In genomic region chr17:75749545-75750389, GRCh38 we compare ENCODE assay signal across 8 cellular contexts. TPM values are rescaled to one million over a fixed set of nuclear protein-coding genes. Genes with fewer than 3 reads are reported as not detected.
DNase-seq lines count a peak whose midpoint lies in the region; ATAC-seq and TF ChIP-seq lines count a peak whose summit lies in the region.

No MANE protein-coding gene starts in this region.

- no peaks in the 10 kb centered on the region for H3K36me3 ChIP-seq in GM06990 (ENCODE audit: control insufficient read depth, insufficient read depth, low read length)
- no peaks in the 10 kb centered on the region for H3K36me3 ChIP-seq in MG63
- H3K36me3 ChIP-seq in SJCRH30: no peaks in the 10 kb centered on the region
- no peaks in the 10 kb centered on the region for H3K36me3 ChIP-seq in osteoblast (ENCODE audit: insufficient read depth, low read length)

- ATAC-seq in foreskin keratinocyte: peak; percentile 55
- ATAC-seq in GM21526 (IDR thresholded peaks at IDR 0.05; ENCODE audit: low FRiP score, unreplicated experiment): no peak

- H3K4me2 ChIP-seq in osteoblast (ENCODE audit: insufficient read depth, low read length): peak overlapping the region; percentile 54

- H4K20me1 ChIP-seq in osteoblast (ENCODE audit: insufficient read depth, low read length): no peaks in the 10 kb centered on the region

- no peak overlapping the region for H3K27ac ChIP-seq in SJCRH30
- H3K27ac ChIP-seq in foreskin keratinocyte: no peak overlapping the region
- H3K27ac ChIP-seq in osteoblast (ENCODE audit: low read depth, low read length): no peak overlapping the region
- peak overlapping the region; percentile 68 for H3K27ac ChIP-seq in temporal lobe (ENCODE audit: low read depth, low read length)

- H3K27me3 ChIP-seq in GM06990 (replicated peaks; ENCODE audit: control insufficient read depth, insufficient read depth, low read length): no peaks in the 10 kb centered on the region; the same call in 1 of the 2 replicates
- H3K27me3 ChIP-seq in MG63: no peaks in the 10 kb centered on the region
- H3K27me3 ChIP-seq in SJCRH30: no peaks in the 10 kb centered on the region
- no peaks in the 10 kb centered on the region for H3K27me3 ChIP-seq in foreskin keratinocyte
- H3K27me3 ChIP-seq in osteoblast (ENCODE audit: insufficient read depth, low read length): no peaks in the 10 kb centered on the region

- peak; percentile 77 for DNase-seq in GM06990 (ENCODE audit: extremely low read depth, insufficient read length)
- peak; percentile 72 for DNase-seq in MG63
- peak; percentile 83 to 91 for DNase-seq in SJCRH30
- peak; percentile 96 for DNase-seq in activated effector memory CD4-positive, alpha-beta T cell treated with anti-CD3 and anti-CD28 coated beads, Interleukin-2, amount 50 U/mL, for 16 hours
- DNase-seq in foreskin keratinocyte: no peak
- DNase-seq in osteoblast (ENCODE audit: insufficient read length, low spot score, missing footprints): peak; percentile 99

- H3K9me3 ChIP-seq in MG63: no peaks in the 10 kb centered on the region
- H3K9me3 ChIP-seq in SJCRH30 (replicated peaks): no peaks in the 10 kb centered on the region
- H3K9me3 ChIP-seq in osteoblast (ENCODE audit: low read depth, low read length): no peaks in the 10 kb centered on the region

- no peaks in the 10 kb centered on the region for H3K79me2 ChIP-seq in osteoblast (ENCODE audit: insufficient read depth, low read length)

- H2AFZ ChIP-seq in osteoblast (ENCODE audit: low read length): peak overlapping the region; percentile 69

- H3K4me1 ChIP-seq in SJCRH30: peaks cover 29% of the 10 kb centered on the region
- no peaks in the 10 kb centered on the region for H3K4me1 ChIP-seq in foreskin keratinocyte
- H3K4me1 ChIP-seq in osteoblast (ENCODE audit: insufficient read depth, low read length): peaks cover 16% of the 10 kb centered on the region

- TF ChIP-seq CTCF in GM06990 (IDR thresholded peaks at IDR 0.05; ENCODE audit: insufficient read depth, low read length, poor library complexity, severe bottlenecking) (peak; percentile 91), foreskin keratinocyte (conservative IDR thresholded peaks at IDR 0.05) (peak; percentile 77), osteoblast (IDR thresholded peaks at IDR 0.05; ENCODE audit: extremely low read depth, low read depth, low read length) (peak; percentile 91)

- H3K4me3 ChIP-seq in GM06990 (replicated peaks; ENCODE audit: low read depth, low read length) (no peak overlapping the region), MG63 (no peak overlapping the region), SJCRH30 (no peak overlapping the region), osteoblast (ENCODE audit: insufficient read depth, low read length) (peak overlapping the region; percentile 8)

RNA-seq across cellular contexts. Expression of gene GALK1, which starts 15.2 kb away (rescaled TPM):
- total RNA-seq in MG63 (2014; rRNA removed; shearing (Covaris generic); ENCODE audit: low replicate concordance): 30.4 and 51.1 TPM in 2 replicates
- 29.0 and 31.5 TPM in 2 replicates for total RNA-seq in SJCRH30 (2014; rRNA removed; shearing (Covaris generic))
- 6.8 and 8.3 TPM in 2 replicates for total RNA-seq in foreskin keratinocyte
- 5.3 and 7.8 TPM in 2 replicates for polyA plus RNA-seq in foreskin keratinocyte
- 25.3 and 27.7 TPM in 2 replicates for total RNA-seq in osteoblast
- 6.4 TPM for total RNA-seq in temporal lobe

RNA-seq across cellular contexts. Expression of gene ITGB4, which starts 28.5 kb away (rescaled TPM):
- total RNA-seq in MG63 (2014; rRNA removed; shearing (Covaris generic); ENCODE audit: low replicate concordance): not detected in 2 replicates
- total RNA-seq in SJCRH30 (2014; rRNA removed; shearing (Covaris generic)): 4.3 and 8.8 TPM in 2 replicates
- total RNA-seq in foreskin keratinocyte (956 and 1,415 TPM in 2 replicates), osteoblast (0.29 and 0.36 TPM in 2 replicates), temporal lobe (3.7 TPM)
- polyA plus RNA-seq in foreskin keratinocyte: 1,123 and 1,776 TPM in 2 replicates

RNA-seq across cellular contexts. Expression of gene UNK, which starts 34.8 kb away (rescaled TPM):
- total RNA-seq in MG63 (2014; rRNA removed; shearing (Covaris generic); ENCODE audit: low replicate concordance): 16.0 and 48.1 TPM in 2 replicates
- 40.6 and 51.4 TPM in 2 replicates for total RNA-seq in SJCRH30 (2014; rRNA removed; shearing (Covaris generic))
- 15.0 and 16.3 TPM in 2 replicates for total RNA-seq in foreskin keratinocyte
- polyA plus RNA-seq in foreskin keratinocyte: 11.3 and 12.7 TPM in 2 replicates
- 18.5 and 23.6 TPM in 2 replicates for total RNA-seq in osteoblast
- 24.8 TPM for total RNA-seq in temporal lobe

Comparison
In these comparisons a context has a peak if more than half of its experiments do, and no peak if none do; other contexts are left out.
1. DNase-seq: peak in GM06990 (single experiment), MG63 (single experiment), SJCRH30 (2 of 2), activated effector memory CD4-positive, alpha-beta T cell treated with anti-CD3 and anti-CD28 coated beads, Interleukin-2, amount 50 U/mL, for 16 hours (single experiment) and osteoblast (single experiment); none in foreskin keratinocyte (0 of 2).
2. RNA of gene ITGB4, which starts 28.5 kb away (total RNA-seq): 956 to 1,415 TPM in foreskin keratinocyte; 4.3 to 8.8 TPM in SJCRH30, 3.7 TPM in temporal lobe (single experiment), 0.29 to 0.36 TPM in osteoblast and not detected in MG63; every median in the first group is over 10 times any median in the second.
3. Peak in every context shown above with its lines, with median percentiles within 50 percentile points of each other: CTCF ChIP-seq.